ENCODE assay signal across 20 cellular contexts in genomic region chr10:132528064-132528800, GRCh38. TPM values are rescaled to one million over a fixed set of nuclear protein-coding genes. Genes with fewer than 3 reads are reported as not detected.
A peak's percentile ranks its signal among the peaks of the same experiment; 100 is the strongest.
DNase-seq lines count a peak whose midpoint lies in the region; ATAC-seq, FAIRE-seq and TF ChIP-seq lines count a peak whose summit lies in the region.
"Had no signal": no experiment of that assay in that cellular context is flagged by ENCODE, and none has a peak within 500 bp of the region (broad histone marks: within the 10 kb centered on the region; RNA-seq: fewer than 3 reads in every experiment).

No MANE protein-coding gene starts in this region.

- no peak for TF ChIP-seq RAD21 in IMR-90 (IDR thresholded peaks at IDR 0.05; ENCODE audit: low read length)

- intact Hi-C loops in IMR-90 (cut with micrococcal nuclease): no loop called here
- intact Hi-C loops in spleen (cut with DNase I; ENCODE audit: low total_unique reads): no loop called here

- H2BK20ac ChIP-seq in IMR-90 (ENCODE audit: low read depth, low read length): no peak overlapping the region

- in situ Hi-C loops in IMR-90 (cut with MboI; ENCODE audit: low sequenced_read_pairs): no loop called here

- no peak overlapping the region for H4K91ac ChIP-seq in IMR-90 (ENCODE audit: insufficient read depth, low read depth, low read length)

- no peak overlapping the region for H2BK15ac ChIP-seq in IMR-90 (ENCODE audit: low read depth, low read length)

- H3K4me3 ChIP-seq in IMR-90 (ENCODE audit: insufficient read depth, low read depth, low read length) (no peak overlapping the region), choroid plexus epithelial cell (ENCODE audit: low read depth, low read length) (no peak overlapping the region), spleen (no peak overlapping the region)
- H3K4me3 ChIP-seq: BLaER1, neural progenitor cell had no signal

- no peak overlapping the region for H3K18ac ChIP-seq in IMR-90 (ENCODE audit: low read depth, low read length)

- no peak for FAIRE-seq in GM12892 (lab: Jason Lieb, UNC)
- FAIRE-seq: bronchial epithelial cell had no signal

- BruUV-seq in IMR-90 (replicated peaks; lab: Mats Ljungman, UMichigan): no TSS peak

- no peak overlapping the region for H2AK5ac ChIP-seq in IMR-90 (ENCODE audit: low read depth, low read length)

- H3K4me1 ChIP-seq in IMR-90 (ENCODE audit: control insufficient read depth, insufficient read depth, low read length): peaks cover 14% of the 10 kb centered on the region; the same call in 1 of the 2 replicates
- no peaks in the 10 kb centered on the region for H3K4me1 ChIP-seq in spleen
- H3K4me1 ChIP-seq: BLaER1, neural progenitor cell had no signal

- no peaks in the 10 kb centered on the region for H3K27me3 ChIP-seq in IMR-90 (ENCODE audit: control insufficient read depth, insufficient read depth, low read length)
- H3K27me3 ChIP-seq in spleen (replicated peaks in 1 of 7): peaks cover 0 to 6% (median 0%) of the 10 kb centered on the region in 7 donors
- H3K27me3 ChIP-seq: BLaER1 had no signal

- H2AK9ac ChIP-seq in IMR-90 (replicated peaks; ENCODE audit: low read depth, low read length, poor library complexity): no peak overlapping the region

- no peak overlapping the region for H3K9ac ChIP-seq in IMR-90 (ENCODE audit: low read depth, low read length)
- H3K9ac ChIP-seq: BLaER1, neural progenitor cell had no signal

- no peak overlapping the region for H4K8ac ChIP-seq in IMR-90 (ENCODE audit: low read depth in 2 of 2, low read length in 2 of 2)

- no peak for TF ChIP-seq CTCF in IMR-90 (conservative IDR thresholded peaks at IDR 0.05; ENCODE audit: low read depth, low read length)
- no peak for TF ChIP-seq CTCF in choroid plexus epithelial cell (conservative IDR thresholded peaks at IDR 0.05; ENCODE audit: low read depth, low read length)
- no peak for TF ChIP-seq CTCF in spleen (IDR thresholded peaks at IDR 0.05 in 8 of 11, conservative IDR thresholded peaks at IDR 0.05 in 3 of 11)

- H4K20me1 ChIP-seq in IMR-90 (ENCODE audit: insufficient read depth, low read length): no peaks in the 10 kb centered on the region
- H4K20me1 ChIP-seq: BLaER1 had no signal

- H3K4ac ChIP-seq in IMR-90 (ENCODE audit: low read depth, low read length): no peak overlapping the region

- H3K27ac ChIP-seq in IMR-90 (ENCODE audit: insufficient read depth, low read length) (no peak overlapping the region), spleen (no peak overlapping the region)
- H3K27ac ChIP-seq: BLaER1, neural progenitor cell had no signal

- no peak overlapping the region for H4K5ac ChIP-seq in IMR-90 (ENCODE audit: low read depth, low read length)

- 0 out of 2 replicates have a peak, but pooled peaks cover 2% of the 10 kb centered on the region for H3K9me3 ChIP-seq in IMR-90 (ENCODE audit: control insufficient read depth, insufficient read depth, low read length)
- H3K9me3 ChIP-seq in spleen: peaks cover 0 to 23% (median 19%) of the 10 kb centered on the region in 8 donors

- dilution Hi-C loops in IMR-90 (cut with HindIII; ENCODE audit: low sequenced_read_pairs, unreplicated experiment): no loop called here

- DNase-seq in IMR-90 (peak; percentile 42), choroid plexus epithelial cell (ENCODE audit: low read depth) (peak; percentile 37), islet precursor cell (peak; percentile 45), spleen (peak; percentile 50), GM12892 (ENCODE audit: insufficient read length) (no peak), GOT3 (lab: John Stamatoyannopoulos, UW) (no peak)
- DNase-seq: activated naive CD8-positive, alpha-beta T cell treated with anti-CD3 and anti-CD28 coated beads, Interleukin-2, amount 10 ng/mL, durations not matched to agents 7 days and 5 days; activated T-cell treated with anti-CD3 and anti-CD28 coated beads, Interleukin-2, amount 50 U/mL, for 1 hour; DMS153; effector memory CD8-positive, alpha-beta T cell; immature natural killer cell; MM.1S; NCI-H1930; stimulated activated CD4-positive, alpha-beta T cell treated with anti-CD3 and anti-CD28 coated beads, Interleukin-2, amount 100 ng/mL, for 24 hours; substantia nigra had no signal

- H3K36me3 ChIP-seq in IMR-90 (ENCODE audit: control insufficient read depth, insufficient read depth, low read length): no peaks in the 10 kb centered on the region
- no peaks in the 10 kb centered on the region for H3K36me3 ChIP-seq in spleen
- H3K36me3 ChIP-seq: neural progenitor cell had no signal

- TF ChIP-seq POLR2A in IMR-90 (IDR thresholded peaks at IDR 0.05; ENCODE audit: low read depth, low read length): no peak
- no peak for TF ChIP-seq POLR2A in spleen (IDR thresholded peaks at IDR 0.05)
- TF ChIP-seq POLR2A in GM12892 (IDR thresholded peaks at IDR 0.05; ENCODE audit: low read depth, low read length): no peak

- no peak overlapping the region for H2BK5ac ChIP-seq in IMR-90 (ENCODE audit: low read depth, low read length, poor library complexity, severe bottlenecking)

- CTCF ChIA-PET in IMR-90 (lab: Yijun Ruan, JAX): no interaction called here

- WGBS in IMR-90 (ENCODE audit: extremely low coverage in 2 of 2, insufficient read length in 1 of 2), 2 experiments: 19% methylated on average over 7 of the region's 17 CpGs; no CpG with 5 or more reads in 1 of the 2 experiments
- 63 to 74% (median 71%) methylated on average over 17 of the region's 17 CpGs for WGBS in spleen, 5 donors

- H3K56ac ChIP-seq in IMR-90 (ENCODE audit: extremely low read depth, insufficient read depth, low read length): no peak overlapping the region

- no peak for ATAC-seq in IMR-90 (ENCODE audit: low read depth)
- no peak for ATAC-seq in HG03196 (IDR thresholded peaks at IDR 0.05; ENCODE audit: unreplicated experiment)
- ATAC-seq: effector memory CD8-positive, alpha-beta T cell; SK-N-SH treated with all-trans-retinoic acid at 6 μM for 48 hours had no signal

- no peak overlapping the region for H2BK120ac ChIP-seq in IMR-90 (ENCODE audit: low read depth, low read length)

- no peak overlapping the region; the same call in 1 of the 2 replicates for H3K4me2 ChIP-seq in IMR-90 (ENCODE audit: low read depth, low read length)
- H3K4me2 ChIP-seq: BLaER1, neural progenitor cell had no signal

- POLR2A ChIA-PET in IMR-90 (lab: Charles Lee; ENCODE audit: unreplicated experiment): no interaction called here

- no peak overlapping the region for H3K14ac ChIP-seq in IMR-90 (replicated peaks; ENCODE audit: low read depth, low read length)

- H3K79me1 ChIP-seq in IMR-90 (ENCODE audit: low read depth in 1 of 2, low read length in 2 of 2): peaks cover 0 to 6% of the 10 kb centered on the region in 2 experiments; a peak in 1 of 4 replicates

- H3K9me1 ChIP-seq in IMR-90 (ENCODE audit: insufficient read depth, low read length): peaks cover 8% of the 10 kb centered on the region

- H3K23ac ChIP-seq in IMR-90 (ENCODE audit: low read depth, low read length): no peak overlapping the region

- H2AFZ ChIP-seq in IMR-90 (replicated peaks; ENCODE audit: low read length, poor library complexity): peak overlapping the region; percentile 77
- H2AFZ ChIP-seq: neural progenitor cell had no signal

TF ChIP-seq in IMR-90, 13 proteins besides CTCF, POLR2A, EP300 and RAD21:
- TF ChIP-seq MXI1 (IDR thresholded peaks at IDR 0.05; ENCODE audit: borderline replicate concordance, low read depth, low read length): no peak
- TF ChIP-seq ELK1 (IDR thresholded peaks at IDR 0.05; ENCODE audit: borderline replicate concordance, low read depth, low read length): no peak
- no peak for TF ChIP-seq RFX5 (IDR thresholded peaks at IDR 0.05; ENCODE audit: low read depth, low read length)
- no peak for TF ChIP-seq NFE2L2 (IDR thresholded peaks at IDR 0.05; ENCODE audit: low read depth, low read length)
- no peak for TF ChIP-seq USF2 (IDR thresholded peaks at IDR 0.05; ENCODE audit: low read depth, low read length)
- TF ChIP-seq FOS (IDR thresholded peaks at IDR 0.05; ENCODE audit: low read depth, low read length): no peak
- TF ChIP-seq BHLHE40 (IDR thresholded peaks at IDR 0.05; ENCODE audit: low read depth, low read length): no peak
- no peak for TF ChIP-seq RCOR1 (IDR thresholded peaks at IDR 0.05; ENCODE audit: insufficient replicate concordance, low read length)
- no peak for TF ChIP-seq MAZ (IDR thresholded peaks at IDR 0.05; ENCODE audit: borderline replicate concordance, low read depth, low read length)
- no peak for TF ChIP-seq CEBPB (IDR thresholded peaks at IDR 0.05; ENCODE audit: low read depth, low read length)
- TF ChIP-seq CHD1 (IDR thresholded peaks at IDR 0.05; ENCODE audit: low read depth, low read length): no peak
- no peak for TF ChIP-seq MAFK (IDR thresholded peaks at IDR 0.05; ENCODE audit: low read depth, low read length)
- no peak for TF ChIP-seq SMC3 (IDR thresholded peaks at IDR 0.05; ENCODE audit: low read depth, low read length)
TF ChIP-seq in IMR-90: peak in this region for 0.

RNA-seq across cellular contexts. Expression of gene INPP5A, which starts 9.4 kb away (rescaled TPM):
- 31.7 and 36.7 TPM in 2 replicates for total RNA-seq in IMR-90 (2012; rRNA removed)
- polyA plus RNA-seq in IMR-90 (2012; rRNA removed): 20.6 and 21.4 TPM in 2 replicates
- polyA plus RNA-seq in IMR-90 (2012; cell fraction: cytosol; rRNA removed): 15.9 and 20.4 TPM in 2 replicates
- 12.2 and 16.8 TPM in 2 replicates for polyA plus RNA-seq in IMR-90 (2012; cell fraction: nucleus; rRNA removed; ENCODE audit: low replicate concordance)
- total RNA-seq in spleen: 10 to 100 TPM; 24.7 to 41.3 (median 33.7) TPM
- 10 to 100 TPM; 11.1 to 16.5 (median 11.7) TPM for polyA plus RNA-seq in spleen
- 3.6 TPM for polyA plus RNA-seq in GM12892 (2012; ENCODE audit: missing spikeins)

Comparison
In these comparisons a context has a peak if more than half of its experiments do, and no peak if none do; other contexts are left out.
1. DNase-seq: peak in IMR-90 (single experiment), choroid plexus epithelial cell (single experiment), islet precursor cell (single experiment) and spleen (single experiment); none in GM12892 (single experiment) and GOT3 (single experiment).